In the genomic region with DNA sequence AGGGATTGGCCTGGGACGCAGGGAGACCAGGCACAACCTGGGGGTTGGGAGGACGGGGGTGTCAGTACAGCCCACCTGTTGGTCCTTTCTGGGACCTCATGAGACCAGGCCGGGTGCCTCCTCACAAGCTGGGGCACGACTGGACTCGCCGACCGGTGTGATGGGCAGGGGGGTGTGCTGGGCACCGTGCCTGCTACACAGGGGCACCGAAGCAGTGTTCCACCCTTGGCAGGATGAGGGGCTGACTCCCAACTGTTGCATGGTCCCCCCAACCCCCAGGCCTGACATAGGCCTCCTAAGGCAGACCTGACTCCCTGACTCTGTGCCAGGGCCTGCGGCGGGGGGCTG, we compare ENCODE assay signal across 22 cellular contexts.
DNase-seq lines count a peak whose midpoint lies in the region; ATAC-seq and TF ChIP-seq lines count a peak whose summit lies in the region.
"Had no signal": no experiment of that assay in that cellular context is flagged by ENCODE, and none has a peak within 500 bp of the region (broad histone marks: within the 10 kb centered on the region; RNA-seq: fewer than 3 reads in every experiment).

No MANE protein-coding gene starts in this region.

- POLR2A ChIA-PET in RWPE1 (lab: Yijun Ruan, JAX; ENCODE audit: low non-redundant PET), result no interaction called here

- no peaks in the 10 kb centered on the region for H4K20me1 ChIP-seq in mammary epithelial cell (ENCODE audit: insufficient read depth, low read length)

- no peak for DNase-seq in RWPE1 (ENCODE audit: low spot score)
- DNase-seq in mammary epithelial cell, result no peak
- DNase-seq in thyroid gland, result no peak
- no peak for DNase-seq in upper lobe of right lung
- DNase-seq in NCI-H1092 treated with DMSO at 0.1 percent for 48 hours (lab: John Stamatoyannopoulos, UW), result no peak
- DNase-seq: activated CD4-positive, alpha-beta T cell treated with anti-CD3 and anti-CD28 coated beads for 36 hours; activated CD8-positive, alpha-beta T cell treated with anti-CD3 and anti-CD28 coated beads, Interleukin-2, amount 10 ng/mL, durations not matched to agents 7 days and 5 days; activated T-cell treated with anti-CD3 and anti-CD28 coated beads for 4 hours; effector memory CD8-positive, alpha-beta T cell; H7; immature natural killer cell; MG63; NCI-H1417 treated with DMSO at 0.1 percent for 48 hours; NCI-H2107; stimulated activated CD4-positive, alpha-beta T cell treated with anti-CD3 and anti-CD28 coated beads, Interleukin-12 subunit alpha, Interleukin-12 subunit beta, amount 100 ng/mL, for 4 hours; stimulated activated CD4-positive, alpha-beta T cell treated with anti-CD3 and anti-CD28 coated beads, Interleukin-4, amount 100 ng/mL, for 1 hour had no signal

- no TSS peak for BruUV-seq in mammary epithelial cell (replicated peaks; lab: Mats Ljungman, UMichigan)

- WGBS in mammary epithelial cell (ENCODE audit: low coverage, missing lambda C conversion rate), result 33% methylated on average over 4 of the region's 11 CpGs
- 62 to 67% methylated on average over 6 to 10 of the region's 11 CpGs for WGBS in thyroid gland, 2 donors

- TF ChIP-seq POLR2A in thyroid gland (IDR thresholded peaks at IDR 0.05), result no peak

- H3K9me3 ChIP-seq in mammary epithelial cell (replicated peaks; ENCODE audit: insufficient read depth, low read length) (no peaks in the 10 kb centered on the region), muscle layer of colon (ENCODE audit: low read length) (no peaks in the 10 kb centered on the region), thyroid gland (no peaks in the 10 kb centered on the region), upper lobe of right lung (no peaks in the 10 kb centered on the region)
- H3K9me3 ChIP-seq: left lung, MG63 had no signal

- H3K4me2 ChIP-seq in mammary epithelial cell (ENCODE audit: insufficient read depth, low read depth, low read length), result peak overlapping the region; percentile 85

- no peaks in the 10 kb centered on the region for H3K79me2 ChIP-seq in mammary epithelial cell (ENCODE audit: insufficient read depth, low read length)

- H3K27me3 ChIP-seq in mammary epithelial cell (ENCODE audit: insufficient read depth, low read length), result no peaks in the 10 kb centered on the region
- no peaks in the 10 kb centered on the region for H3K27me3 ChIP-seq in muscle layer of colon (ENCODE audit: control insufficient read depth in 1 of 2, insufficient read depth in 2 of 2, low read length in 2 of 2)
- H3K27me3 ChIP-seq in thyroid gland, result no peaks in the 10 kb centered on the region
- no peaks in the 10 kb centered on the region for H3K27me3 ChIP-seq in upper lobe of right lung
- H3K27me3 ChIP-seq: left lung, MG63 had no signal

- in situ Hi-C loops in mammary epithelial cell (cut with MboI; ENCODE audit: low sequenced_read_pairs in 2 of 2), result no loop called here

- H2AFZ ChIP-seq in mammary epithelial cell (ENCODE audit: low read depth, low read length), result peak overlapping the region; percentile 76

- no peak overlapping the region for H3K9ac ChIP-seq in mammary epithelial cell (ENCODE audit: insufficient read depth, low read length)
- H3K9ac ChIP-seq in muscle layer of colon (ENCODE audit: low read length), result no peak overlapping the region

- H3K4me3 ChIP-seq in mammary epithelial cell (replicated peaks in 1 of 3; ENCODE audit: insufficient read depth in 1 of 3, low read depth in 2 of 3, low read length in 3 of 3) (peak overlapping the region in 1 of 3 experiments; percentile 8), muscle layer of colon (ENCODE audit: low read depth in 1 of 2, low read length in 2 of 2) (no peak overlapping the region), thyroid gland (replicated peaks in 1 of 3) (no peak overlapping the region), upper lobe of right lung (no peak overlapping the region)
- H3K4me3 ChIP-seq: coronary artery, K562, left lung, MG63 had no signal

- intact Hi-C loops in mammary epithelial cell (cut with micrococcal nuclease), result no loop called here
- intact Hi-C loops in thyroid gland (cut with DNase I), result no loop called here
- intact Hi-C loops in upper lobe of right lung (cut with DNase I), result no loop called here

- TF ChIP-seq CTCF in RWPE1 (conservative IDR thresholded peaks at IDR 0.05; ENCODE audit: low read depth) (no peak), mammary epithelial cell (conservative IDR thresholded peaks at IDR 0.05 in 1 of 2, IDR thresholded peaks at IDR 0.05 in 1 of 2; ENCODE audit: extremely low read depth in 1 of 2, insufficient read depth in 1 of 2, low read depth in 1 of 2, low read length in 2 of 2) (no peak), thyroid gland (IDR thresholded peaks at IDR 0.05) (no peak), upper lobe of right lung (IDR thresholded peaks at IDR 0.05) (no peak)

- H3K36me3 ChIP-seq in mammary epithelial cell (ENCODE audit: insufficient read depth, low read length), result no peaks in the 10 kb centered on the region
- H3K36me3 ChIP-seq in muscle layer of colon (ENCODE audit: insufficient read depth, low read length), result no peaks in the 10 kb centered on the region
- no peaks in the 10 kb centered on the region for H3K36me3 ChIP-seq in thyroid gland
- H3K36me3 ChIP-seq in upper lobe of right lung, result no peaks in the 10 kb centered on the region
- H3K36me3 ChIP-seq: left lung, MG63 had no signal

- H3K4me1 ChIP-seq in mammary epithelial cell (ENCODE audit: insufficient read depth, low read length) (peaks cover 14% of the 10 kb centered on the region), muscle layer of colon (ENCODE audit: insufficient read depth, low read length) (peaks cover 17% of the 10 kb centered on the region), thyroid gland (peaks cover 22 to 29% of the 10 kb centered on the region in 2 donors), upper lobe of right lung (no peaks in the 10 kb centered on the region)
- H3K4me1 ChIP-seq: left lung had no signal

- dilution Hi-C loops in mammary epithelial cell (cut with HindIII; ENCODE audit: low sequenced_read_pairs), result no loop called here

- ATAC-seq in upper lobe of right lung (no peak), HG02763 (IDR thresholded peaks at IDR 0.05; ENCODE audit: unreplicated experiment) (no peak)
- ATAC-seq: activated CD4-positive, alpha-beta T cell treated with anti-CD3 and anti-CD28 coated beads for 36 hours; activated CD8-positive, alpha-beta T cell treated with anti-CD3 and anti-CD28 coated beads, Interleukin-2, amount 10 ng/mL, durations not matched to agents 7 days and 5 days; effector memory CD8-positive, alpha-beta T cell; K562; natural killer cell treated with Interleukin-12 subunit alpha and Interleukin-12 subunit beta and Interleukin-15 and Interleukin-18, amount 100 ng/mL, for 72 hours had no signal

- H3K27ac ChIP-seq in RWPE1, result peak overlapping the region; percentile 95
- H3K27ac ChIP-seq in mammary epithelial cell (ENCODE audit: insufficient read depth, low read depth, low read length), result peak overlapping the region; percentile 6
- H3K27ac ChIP-seq in muscle layer of colon (ENCODE audit: low read depth, low read length), result peak overlapping the region; percentile 50
- peak overlapping the region; percentile 36 to 75 (median 56) for H3K27ac ChIP-seq in thyroid gland
- no peak overlapping the region for H3K27ac ChIP-seq in upper lobe of right lung
- H3K27ac ChIP-seq: left lung had no signal

- CTCF ChIA-PET in RWPE1 (lab: Yijun Ruan, JAX) (no interaction called here), mammary epithelial cell (lab: Charles Lee; ENCODE audit: low non-redundant PET) (no interaction called here)
